Comparison of ENCODE assay signal across 16 cellular contexts in genomic region chr11:95282337-95282751, GRCh38. TPM values are rescaled to one million over a fixed set of nuclear protein-coding genes. Genes with fewer than 3 reads are reported as not detected.
DNase-seq lines count a peak whose midpoint lies in the region; ATAC-seq and TF ChIP-seq lines count a peak whose summit lies in the region.
"Had no signal": no experiment of that assay in that cellular context is flagged by ENCODE, and none has a peak within 500 bp of the region (broad histone marks: within the 10 kb centered on the region; RNA-seq: fewer than 3 reads in every experiment).

No MANE protein-coding gene starts in this region.

- H3K27me3 ChIP-seq in neural progenitor cell: no peaks in the 10 kb centered on the region
- H3K27me3 ChIP-seq in CD8-positive, alpha-beta memory T cell (ENCODE audit: insufficient read depth, low read length, poor library complexity, severe bottlenecking): no peaks in the 10 kb centered on the region

- peaks cover 4% of the 10 kb centered on the region for H3K27me3 Mint-ChIP-seq in neural progenitor cell (ENCODE audit: insufficient read depth, low read depth)
- peaks cover 2 to 3% of the 10 kb centered on the region in 2 donors for H3K27me3 Mint-ChIP-seq in CD8-positive, alpha-beta memory T cell
- H3K27me3 Mint-ChIP-seq: memory B cell had no signal

- peaks cover 5% of the 10 kb centered on the region for H3K9me3 Mint-ChIP-seq in neural progenitor cell
- H3K9me3 Mint-ChIP-seq in CD8-positive, alpha-beta memory T cell: no peaks in the 10 kb centered on the region
- H3K9me3 Mint-ChIP-seq: activated naive CD4-positive, alpha-beta T cell treated with anti-CD3 and anti-CD28 coated beads, Interleukin-2, amount 50 U/mL, for 72 hours; CD8-positive, alpha-beta T cell; memory B cell had no signal

- no peak overlapping the region for H3K4me3 Mint-ChIP-seq in neural progenitor cell
- H3K4me3 Mint-ChIP-seq in CD8-positive, alpha-beta memory T cell: no peak overlapping the region
- H3K4me3 Mint-ChIP-seq: activated CD8-positive, alpha-beta memory T cell treated with anti-CD3 and anti-CD28 coated beads, Interleukin-2, amount 10 ng/mL, durations not matched to agents 7 days and 5 days; CD8-positive, alpha-beta T cell; memory B cell had no signal

- no peak overlapping the region for H3K27ac Mint-ChIP-seq in neural progenitor cell
- H3K27ac Mint-ChIP-seq in CD8-positive, alpha-beta memory T cell: no peak overlapping the region
- H3K27ac Mint-ChIP-seq: activated CD8-positive, alpha-beta memory T cell treated with anti-CD3 and anti-CD28 coated beads, Interleukin-2, amount 10 ng/mL, durations not matched to agents 7 days and 5 days; activated naive CD4-positive, alpha-beta T cell treated with anti-CD3 and anti-CD28 coated beads, Interleukin-2, amount 50 U/mL, for 72 hours; CD8-positive, alpha-beta T cell; memory B cell had no signal

- ATAC-seq in HG03159 (IDR thresholded peaks at IDR 0.05; ENCODE audit: unreplicated experiment): no peak
- ATAC-seq: activated CD8-positive, alpha-beta memory T cell treated with anti-CD3 and anti-CD28 coated beads, Interleukin-2, amount 10 ng/mL, durations not matched to agents 7 days and 5 days; activated naive CD4-positive, alpha-beta T cell treated with anti-CD3 and anti-CD28 coated beads, Interleukin-2, amount 50 U/mL, for 72 hours; CD8-positive, alpha-beta T cell; Panc1 had no signal

- peaks cover 30% of the 10 kb centered on the region for H3K4me1 Mint-ChIP-seq in neural progenitor cell
- no peaks in the 10 kb centered on the region for H3K4me1 Mint-ChIP-seq in CD8-positive, alpha-beta memory T cell
- H3K4me1 Mint-ChIP-seq: activated CD8-positive, alpha-beta memory T cell treated with anti-CD3 and anti-CD28 coated beads, Interleukin-2, amount 10 ng/mL, durations not matched to agents 7 days and 5 days had no signal

- H3K9me3 ChIP-seq in neural progenitor cell (ENCODE audit: low read depth): no peaks in the 10 kb centered on the region
- no peaks in the 10 kb centered on the region for H3K9me3 ChIP-seq in CD8-positive, alpha-beta memory T cell (ENCODE audit: low read length)
- H3K9me3 ChIP-seq: prostate gland had no signal

- TF ChIP-seq CTCF in neural progenitor cell (IDR thresholded peaks at IDR 0.05): no peak

- POLR2A ChIA-PET in CD8-positive, alpha-beta memory T cell (lab: Charles Lee): no interaction called here

- H3K4me1 ChIP-seq in neural progenitor cell: peaks cover 16% of the 10 kb centered on the region
- H3K4me1 ChIP-seq in CD8-positive, alpha-beta memory T cell (ENCODE audit: insufficient read depth, low read length): no peaks in the 10 kb centered on the region
- H3K4me1 ChIP-seq: prostate gland had no signal

- CTCF ChIA-PET in CD8-positive, alpha-beta memory T cell (lab: Charles Lee): interaction anchor here (1.0 to 1.3 kb wide), 2 partner anchors 8 to 423 kb away, joined by 3 to 5 read pairs; no protein-coding TSS in a partner anchor

- H3K4me3 ChIP-seq in neural progenitor cell: no peak overlapping the region
- H3K4me3 ChIP-seq in CD8-positive, alpha-beta memory T cell (ENCODE audit: low read length): no peak overlapping the region
- H3K4me3 ChIP-seq: prostate gland had no signal

- H3K36me3 Mint-ChIP-seq in neural progenitor cell: no peaks in the 10 kb centered on the region
- no peaks in the 10 kb centered on the region for H3K36me3 Mint-ChIP-seq in CD8-positive, alpha-beta memory T cell
- H3K36me3 Mint-ChIP-seq: activated CD8-positive, alpha-beta memory T cell treated with anti-CD3 and anti-CD28 coated beads, Interleukin-2, amount 10 ng/mL, durations not matched to agents 7 days and 5 days; activated naive CD4-positive, alpha-beta T cell treated with anti-CD3 and anti-CD28 coated beads, Interleukin-2, amount 50 U/mL, for 72 hours; CD8-positive, alpha-beta T cell; memory B cell had no signal

- no peak overlapping the region for H3K4me2 ChIP-seq in neural progenitor cell

- peak overlapping the region; percentile 87 for H2AFZ ChIP-seq in neural progenitor cell (replicated peaks)

- H3K79me2 ChIP-seq in neural progenitor cell (ENCODE audit: low read depth): no peaks in the 10 kb centered on the region

- H3K9ac ChIP-seq in neural progenitor cell: no peak overlapping the region

- H3K27ac ChIP-seq in neural progenitor cell: peak overlapping the region; percentile 26
- H3K27ac ChIP-seq in CD8-positive, alpha-beta memory T cell (ENCODE audit: low read depth, low read length): no peak overlapping the region
- H3K27ac ChIP-seq: prostate gland had no signal

- DNase-seq in ELF-1 (ENCODE audit: low read depth, low spot score) (peak; percentile 73), NOMO-1 (lab: John Stamatoyannopoulos, UW; ENCODE audit: unreplicated experiment in 2 of 2) (peak; percentile 87 to 94), fibroblast of peridontal ligament (ENCODE audit: extremely low read depth) (peak; percentile 47), neural progenitor cell (ENCODE audit: low spot score) (peak; percentile 44), GM19240 (ENCODE audit: insufficient read length, low spot score) (no peak)
- no peak for DNase-seq in CD8-positive, alpha-beta memory T cell
- DNase-seq in stimulated activated CD4-positive, alpha-beta T cell treated with anti-CD3 and anti-CD28 coated beads, Interleukin-15, amount 100 ng/mL, for 24 hours: no peak
- DNase-seq: activated CD8-positive, alpha-beta memory T cell treated with anti-CD3 and anti-CD28 coated beads, Interleukin-2, amount 10 ng/mL, durations not matched to agents 7 days and 5 days; CD8-positive, alpha-beta T cell; IMR-90; NCI-H2029 had no signal

- H3K36me3 ChIP-seq in neural progenitor cell: no peaks in the 10 kb centered on the region
- no peaks in the 10 kb centered on the region for H3K36me3 ChIP-seq in CD8-positive, alpha-beta memory T cell (ENCODE audit: insufficient read depth, low read length)
- H3K36me3 ChIP-seq: prostate gland had no signal

- H4K20me1 ChIP-seq in neural progenitor cell (ENCODE audit: low read depth): no peaks in the 10 kb centered on the region

- peaks cover 8% of the 10 kb centered on the region for H3F3A ChIP-seq in neural progenitor cell (ENCODE audit: low read depth)

RNA-seq across cellular contexts. Expression of gene SESN3, which starts 51.3 kb away (rescaled TPM):
- 140 and 234 TPM in 2 replicates for total RNA-seq in neural progenitor cell (ENCODE audit: low replicate concordance)
- 10 to 100 TPM; 18.8 to 19.7 TPM for total RNA-seq in CD8-positive, alpha-beta memory T cell
- 2.1 TPM for polyA plus RNA-seq in CD8-positive, alpha-beta memory T cell

Comparison
In these comparisons a context has a peak if more than half of its experiments do, and no peak if none do; other contexts are left out.
1. DNase-seq: peak in ELF-1 (single experiment), NOMO-1 (2 of 2), fibroblast of peridontal ligament (single experiment) and neural progenitor cell (single experiment); none in CD8-positive, alpha-beta memory T cell (0 of 5), stimulated activated CD4-positive, alpha-beta T cell treated with anti-CD3 and anti-CD28 coated beads, Interleukin-15, amount 100 ng/mL, for 24 hours (single experiment) and GM19240 (single experiment).